Comparison of ENCODE assay signal across 8 cellular contexts in the genomic region with DNA sequence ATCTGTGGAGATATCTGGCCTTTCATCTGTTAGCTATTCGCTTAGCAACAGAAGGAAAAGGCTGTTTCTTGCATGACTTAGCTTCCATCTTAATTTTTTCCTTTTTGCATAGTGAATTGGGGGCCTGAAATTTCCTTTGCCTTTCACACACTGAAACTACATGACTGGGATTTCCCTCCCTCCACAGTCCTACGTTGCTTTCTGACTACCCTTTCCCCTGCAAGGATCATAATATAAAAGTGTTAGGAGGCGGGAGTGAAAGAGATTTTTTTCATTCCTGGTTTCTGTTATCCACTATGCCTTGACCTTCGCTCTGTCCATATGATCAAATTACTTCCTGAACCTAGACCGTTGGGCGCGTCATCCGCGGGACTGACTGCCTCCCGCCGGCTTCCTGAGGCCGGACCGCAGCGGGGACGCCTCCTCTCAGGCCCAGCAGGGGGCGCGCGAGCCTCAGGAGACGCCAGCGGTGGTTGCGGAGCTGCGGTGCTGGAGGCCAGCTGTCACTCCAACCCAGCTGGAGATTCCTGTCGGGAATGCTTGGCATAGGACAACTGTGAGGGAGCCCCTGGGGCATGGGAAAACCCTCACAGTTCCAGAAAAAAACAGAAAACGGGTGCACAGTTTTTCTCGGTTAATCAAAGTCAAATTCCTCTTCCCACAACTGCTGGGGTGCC. TPM values are rescaled to one million over a fixed set of nuclear protein-coding genes. Genes with fewer than 3 reads are reported as not detected.
DNase-seq lines count a peak whose midpoint lies in the region; ATAC-seq and TF ChIP-seq lines count a peak whose summit lies in the region.

No MANE protein-coding gene starts in this region.

- intact Hi-C loops in activated CD4-positive, alpha-beta memory T cell treated with anti-CD3 and anti-CD28 coated beads for 36 hours (cut with micrococcal nuclease), result loop anchor here (1.0 kb wide), 2 partner anchors 198 to 461 kb away; no protein-coding TSS in a partner anchor
- intact Hi-C loops in lower lobe of right lung (cut with DNase I), result loop anchor here (5.0 kb wide), 1 partner anchor 143 kb away; no protein-coding TSS in a partner anchor

- no peaks in the 10 kb centered on the region for H3K9me3 Mint-ChIP-seq in activated CD4-positive, alpha-beta memory T cell treated with anti-CD3 and anti-CD28 coated beads for 36 hours

- no peak overlapping the region for H3K4me3 Mint-ChIP-seq in activated CD4-positive, alpha-beta memory T cell treated with anti-CD3 and anti-CD28 coated beads for 36 hours

- peak overlapping the region; percentile 21 for H3K4me3 ChIP-seq in lower lobe of right lung

- DNase-seq in AG08396 (ENCODE audit: low spot score) (peak; percentile 85), NCI-H526 treated with DMSO at 0.1 percent for 48 hours (lab: John Stamatoyannopoulos, UW) (peak; percentile 58), lower lobe of right lung (peak; percentile 93)
- DNase-seq in activated CD4-positive, alpha-beta memory T cell treated with anti-CD3 and anti-CD28 coated beads for 36 hours, result peak; percentile 74
- peak; percentile 22 for DNase-seq in effector CD8-positive, alpha-beta T cell (lab: John Stamatoyannopoulos, UW)
- DNase-seq in stimulated activated CD4-positive, alpha-beta T cell treated with anti-CD3 and anti-CD28 coated beads, TNF-alpha, amount 100 ng/mL, for 4 hours (ENCODE audit: low read depth in 3 of 3), result peak; percentile 11 to 28 (median 19)

- no peak overlapping the region for H3K27ac ChIP-seq in lower lobe of right lung

- peaks cover 19% of the 10 kb centered on the region for H3K4me1 ChIP-seq in lower lobe of right lung

- CTCF ChIA-PET in activated CD4-positive, alpha-beta memory T cell treated with anti-CD3 and anti-CD28 coated beads for 36 hours (lab: Charles Lee), result interaction anchor here (0.6 to 2.9 kb wide), 11 partner anchors 7 to 477 kb away, joined by 3 to 19 read pairs (median 4); no protein-coding TSS in a partner anchor

- ATAC-seq in GM18868 (IDR thresholded peaks at IDR 0.05; ENCODE audit: unreplicated experiment) (peak; percentile 96), HG03175 (IDR thresholded peaks at IDR 0.05; ENCODE audit: unreplicated experiment) (peak; percentile 87), lower lobe of right lung (peak; percentile 96 to 97)

- no peaks in the 10 kb centered on the region for H3K27me3 ChIP-seq in lower lobe of right lung (ENCODE audit: low read depth)

- H3K27me3 Mint-ChIP-seq in activated CD4-positive, alpha-beta memory T cell treated with anti-CD3 and anti-CD28 coated beads for 36 hours, result peaks cover 12% of the 10 kb centered on the region

- POLR2A ChIA-PET in activated CD4-positive, alpha-beta memory T cell treated with anti-CD3 and anti-CD28 coated beads for 36 hours (lab: Charles Lee), result no interaction called here

- peak; percentile 97 for TF ChIP-seq CTCF in lower lobe of right lung (IDR thresholded peaks at IDR 0.05)

- no peak overlapping the region for H3K27ac Mint-ChIP-seq in activated CD4-positive, alpha-beta memory T cell treated with anti-CD3 and anti-CD28 coated beads for 36 hours

- no peaks in the 10 kb centered on the region for H3K9me3 ChIP-seq in lower lobe of right lung

- H3K4me1 Mint-ChIP-seq in activated CD4-positive, alpha-beta memory T cell treated with anti-CD3 and anti-CD28 coated beads for 36 hours (ENCODE audit: low read depth), result peaks cover 5% of the 10 kb centered on the region

- H3K36me3 ChIP-seq in lower lobe of right lung, result no peaks in the 10 kb centered on the region

- no peaks in the 10 kb centered on the region for H3K36me3 Mint-ChIP-seq in activated CD4-positive, alpha-beta memory T cell treated with anti-CD3 and anti-CD28 coated beads for 36 hours

RNA-seq across cellular contexts. Expression of gene MEP1A, which starts 55.6 kb away (rescaled TPM):
- total RNA-seq in activated CD4-positive, alpha-beta memory T cell treated with anti-CD3 and anti-CD28 coated beads for 36 hours, result not detected
- total RNA-seq in lower lobe of right lung, result 0.41 TPM

Comparison
In these comparisons a context has a peak if more than half of its experiments do, and no peak if none do; other contexts are left out.
1. DNase-seq: peak in every context shown above with its lines; median percentile 93 in lower lobe of right lung; 85 in AG08396; 74 in activated CD4-positive, alpha-beta memory T cell treated with anti-CD3 and anti-CD28 coated beads for 36 hours; 58 in NCI-H526 treated with DMSO at 0.1 percent for 48 hours; 22 in effector CD8-positive, alpha-beta T cell; 19 in stimulated activated CD4-positive, alpha-beta T cell treated with anti-CD3 and anti-CD28 coated beads, TNF-alpha, amount 100 ng/mL, for 4 hours.